In the genomic region with DNA sequence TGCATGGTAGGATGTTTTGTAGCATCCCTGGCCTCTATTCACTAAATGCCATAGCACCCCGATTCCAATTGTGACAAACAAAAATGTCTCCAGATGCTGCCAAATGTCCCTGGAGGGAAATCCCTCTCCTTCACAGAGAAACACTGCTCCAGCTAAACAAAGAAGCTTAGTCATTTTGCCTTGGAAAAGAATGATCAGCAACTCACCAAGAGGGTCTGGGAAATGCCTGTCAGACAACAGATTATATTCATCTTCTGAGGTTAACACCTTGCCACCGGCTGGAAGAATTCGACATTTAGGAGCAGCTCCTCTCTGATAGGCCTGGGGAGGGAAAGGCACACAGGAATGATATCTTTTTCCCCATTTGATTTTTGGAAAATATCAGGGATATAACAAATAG, we compare ENCODE assay signal across 1 cellular context.
TF ChIP-seq lines count a peak whose summit lies in the region.

No MANE protein-coding gene starts in this region.

TF ChIP-seq in SK-N-SH, 30 proteins besides CTCF, POLR2A, EP300 and RAD21 (continued from another document):
- no peak for TF ChIP-seq EZH2phosphoT487 (IDR thresholded peaks at IDR 0.05; ENCODE audit: borderline replicate concordance, low read depth)
- TF ChIP-seq NRF1 (IDR thresholded peaks at IDR 0.05; ENCODE audit: low read depth, low read length), result no peak
- TF ChIP-seq GATA2 (CRISPR knock-in tag; IDR thresholded peaks at IDR 0.05), result no peak
- TF ChIP-seq MAX (IDR thresholded peaks at IDR 0.05; ENCODE audit: low read depth), result no peak
- TF ChIP-seq MXI1 (IDR thresholded peaks at IDR 0.05; ENCODE audit: low read depth, low read length), result no peak
- TF ChIP-seq MEF2A (IDR thresholded peaks at IDR 0.05; ENCODE audit: borderline replicate concordance, low read depth), result no peak
- TF ChIP-seq TEAD4 (IDR thresholded peaks at IDR 0.05; ENCODE audit: borderline replicate concordance, insufficient read depth), result no peak
- no peak for TF ChIP-seq NFIC (IDR thresholded peaks at IDR 0.05; ENCODE audit: borderline replicate concordance)
- no peak for TF ChIP-seq IRF3 (IDR thresholded peaks at IDR 0.05; ENCODE audit: low read depth, low read length)
- TF ChIP-seq RXRA (IDR thresholded peaks at IDR 0.05; ENCODE audit: borderline replicate concordance, low read depth), result no peak
- TF ChIP-seq FOXJ3 (CRISPR knock-in tag; IDR thresholded peaks at IDR 0.05), result no peak
